ENCODE assay signal across 25 cellular contexts in genomic region chr10:12369982-12370381, GRCh38.
"Had no signal": no experiment of that assay in that cellular context is flagged by ENCODE, and none has a peak within 500 bp of the region (broad histone marks: within the 10 kb centered on the region; RNA-seq: fewer than 3 reads in every experiment).

No MANE protein-coding gene starts in this region.

- DNase-seq: hippocampal formation; kidney; left colon; left lung; lower lobe of right lung; mammary epithelial cell; mesenchymal stem cell; midbrain; mucosa of descending colon; naive thymus-derived CD4-positive, alpha-beta T cell; nucleus accumbens; pancreas; retina; right cardiac atrium; sigmoid colon; small intestine; spleen; stimulated activated CD4-positive, alpha-beta T cell treated with anti-CD3 and anti-CD28 coated beads, Interleukin-4, amount 100 ng/mL, for 24 hours; stimulated activated naive CD4-positive, alpha-beta T cell; tibial artery; trophoblast cell; upper lobe of right lung had no signal

- H3K27me3 Mint-ChIP-seq: naive thymus-derived CD4-positive, alpha-beta T cell; natural killer cell treated with Interleukin-12 subunit alpha and Interleukin-12 subunit beta and Interleukin-15 and Interleukin-18, amount 100 ng/mL, for 72 hours; stimulated activated naive CD8-positive, alpha-beta T cell treated with anti-CD3 and anti-CD28 coated beads, Interleukin-15, Interleukin-2, amounts not matched to agents 100 ng/mL and 50 ng/mL, for 24 hours had no signal

- H3K27ac Mint-ChIP-seq: naive thymus-derived CD4-positive, alpha-beta T cell; natural killer cell treated with Interleukin-12 subunit alpha and Interleukin-12 subunit beta and Interleukin-15 and Interleukin-18, amount 100 ng/mL, for 72 hours; stimulated activated effector memory CD8-positive, alpha-beta T cell treated with anti-CD3 and anti-CD28 coated beads, Interleukin-12 subunit alpha, Interleukin-12 subunit beta, amount 100 ng/mL, for 72 hours; stimulated activated naive CD8-positive, alpha-beta T cell treated with anti-CD3 and anti-CD28 coated beads, Interleukin-15, Interleukin-2, amounts not matched to agents 100 ng/mL and 50 ng/mL, for 24 hours had no signal

- H3K9me3 Mint-ChIP-seq: stimulated activated effector memory CD8-positive, alpha-beta T cell treated with anti-CD3 and anti-CD28 coated beads, Interleukin-12 subunit alpha, Interleukin-12 subunit beta, amount 100 ng/mL, for 72 hours; stimulated activated naive CD8-positive, alpha-beta T cell treated with anti-CD3 and anti-CD28 coated beads, Interleukin-15, Interleukin-2, amounts not matched to agents 100 ng/mL and 50 ng/mL, for 24 hours had no signal

- H3K4me3 Mint-ChIP-seq: naive thymus-derived CD4-positive, alpha-beta T cell; natural killer cell treated with Interleukin-12 subunit alpha and Interleukin-12 subunit beta and Interleukin-15 and Interleukin-18, amount 100 ng/mL, for 72 hours; stimulated activated effector memory CD8-positive, alpha-beta T cell treated with anti-CD3 and anti-CD28 coated beads, Interleukin-12 subunit alpha, Interleukin-12 subunit beta, amount 100 ng/mL, for 72 hours; stimulated activated naive CD8-positive, alpha-beta T cell treated with anti-CD3 and anti-CD28 coated beads, Interleukin-15, Interleukin-2, amounts not matched to agents 100 ng/mL and 50 ng/mL, for 24 hours had no signal

- H3K36me3 Mint-ChIP-seq: natural killer cell treated with Interleukin-12 subunit alpha and Interleukin-12 subunit beta and Interleukin-15 and Interleukin-18, amount 100 ng/mL, for 72 hours; stimulated activated effector memory CD8-positive, alpha-beta T cell treated with anti-CD3 and anti-CD28 coated beads, Interleukin-12 subunit alpha, Interleukin-12 subunit beta, amount 100 ng/mL, for 72 hours had no signal

- ATAC-seq: left colon; left lung; lower lobe of right lung; mucosa of descending colon; naive thymus-derived CD4-positive, alpha-beta T cell; natural killer cell treated with Interleukin-12 subunit alpha and Interleukin-12 subunit beta and Interleukin-15 and Interleukin-18, amount 100 ng/mL, for 72 hours; pancreas; right cardiac atrium; stimulated activated effector memory CD8-positive, alpha-beta T cell treated with anti-CD3 and anti-CD28 coated beads, Interleukin-12 subunit alpha, Interleukin-12 subunit beta, amount 100 ng/mL, for 72 hours; upper lobe of right lung had no signal
